8 cellular contexts compared by ENCODE assay signal in genomic region chr11:336666-337002, GRCh38. TPM values are rescaled to one million over a fixed set of nuclear protein-coding genes. Genes with fewer than 3 reads are reported as not detected.
DNase-seq lines count a peak whose midpoint lies in the region; ATAC-seq and TF ChIP-seq lines count a peak whose summit lies in the region.
"Had no signal": no experiment of that assay in that cellular context is flagged by ENCODE, and none has a peak within 500 bp of the region (broad histone marks: within the 10 kb centered on the region; RNA-seq: fewer than 3 reads in every experiment).

No MANE protein-coding gene starts in this region.

- peaks cover 13% of the 10 kb centered on the region for H3F3A ChIP-seq in Loucy (ENCODE audit: low read depth)

- H3K27me3 ChIP-seq in Loucy (ENCODE audit: insufficient read depth, low read length, poor library complexity, severe bottlenecking) (no peaks in the 10 kb centered on the region), esophagus muscularis mucosa (peaks cover 0 to 2% (median 0%) of the 10 kb centered on the region in 4 donors), skeletal muscle tissue (ENCODE audit: control insufficient read depth in 3 of 3, insufficient read depth in 3 of 3, low read length in 3 of 3) (peaks cover 0 to 5% (median 2%) of the 10 kb centered on the region in 3 donors)

- TF ChIP-seq POLR2A in esophagus muscularis mucosa (IDR thresholded peaks at IDR 0.05; ENCODE audit: low read depth), result no peak

- peak overlapping the region; percentile 60 to 76 (median 64) for H3K27ac ChIP-seq in esophagus muscularis mucosa (replicated peaks in 1 of 4)
- H3K27ac ChIP-seq in skeletal muscle tissue (ENCODE audit: low read depth, low read length), result peak overlapping the region; percentile 79

- H3K4me3 ChIP-seq in Loucy (ENCODE audit: low read length, poor library complexity, severe bottlenecking) (no peak overlapping the region), esophagus muscularis mucosa (no peak overlapping the region), skeletal muscle tissue (ENCODE audit: low read length in 3 of 3) (peak overlapping the region in 1 of 3 donors; percentile 14)

- 91% methylated on average over 3 of the region's 3 CpGs for WGBS in esophagus muscularis mucosa

- no peak overlapping the region for H2AFZ ChIP-seq in Loucy (ENCODE audit: low read length)

- TF ChIP-seq CTCF in Loucy (conservative IDR thresholded peaks at IDR 0.05; ENCODE audit: low read length) (no peak), esophagus muscularis mucosa (IDR thresholded peaks at IDR 0.05) (no peak)

- no peaks in the 10 kb centered on the region for H3K9me2 ChIP-seq in Loucy (replicated peaks; ENCODE audit: low read depth, low read length)

- DNase-seq in esophagus muscularis mucosa (ENCODE audit: extremely low spot score) (no peak), NCI-H446 (lab: John Stamatoyannopoulos, UW) (no peak)
- DNase-seq: DMS 273 treated with DMSO at 0.1 percent for 48 hours had no signal

- H3K9ac ChIP-seq in Loucy (ENCODE audit: low read depth, low read length, poor library complexity, severe bottlenecking) (peak overlapping the region; percentile 58), skeletal muscle tissue (ENCODE audit: low read depth in 1 of 3, low read length in 3 of 3) (peak overlapping the region in 1 of 3 donors; percentile 10)

- intact Hi-C loops in esophagus muscularis mucosa (cut with DNase I), result no loop called here

- ATAC-seq in HG03460 (IDR thresholded peaks at IDR 0.05; ENCODE audit: unreplicated experiment) (no peak), GM19452 (IDR thresholded peaks at IDR 0.05; ENCODE audit: unreplicated experiment) (no peak)
- ATAC-seq: HCT116 had no signal

- H3K36me3 ChIP-seq in Loucy (ENCODE audit: insufficient read depth, low read length) (no peaks in the 10 kb centered on the region), esophagus muscularis mucosa (no peaks in the 10 kb centered on the region), skeletal muscle tissue (ENCODE audit: control insufficient read depth in 3 of 3, insufficient read depth in 3 of 3, low read length in 3 of 3) (no peaks in the 10 kb centered on the region)

- peaks cover 74% of the 10 kb centered on the region for H3K4me1 ChIP-seq in Loucy (ENCODE audit: insufficient read depth, low read length, poor library complexity, severe bottlenecking)
- H3K4me1 ChIP-seq in esophagus muscularis mucosa, result peaks cover 15 to 31% (median 21%) of the 10 kb centered on the region in 4 donors
- H3K4me1 ChIP-seq in skeletal muscle tissue (ENCODE audit: control insufficient read depth in 3 of 3, insufficient read depth in 3 of 3, low read length in 3 of 3), result peaks cover 10 to 19% (median 17%) of the 10 kb centered on the region in 3 donors

- H3K9me3 ChIP-seq in Loucy (ENCODE audit: insufficient read depth, low read depth, low read length) (no peaks in the 10 kb centered on the region), esophagus muscularis mucosa (no peaks in the 10 kb centered on the region), skeletal muscle tissue (ENCODE audit: control insufficient read depth in 3 of 3, low read length in 3 of 3) (peaks cover 0 to 2% (median 0%) of the 10 kb centered on the region in 3 donors)

- H3K79me2 ChIP-seq in Loucy (ENCODE audit: insufficient read depth, low read length), result peaks cover 45% of the 10 kb centered on the region

- H3K4me2 ChIP-seq in Loucy (ENCODE audit: low read depth, low read length, poor library complexity, severe bottlenecking), result peak overlapping the region; percentile 58

- TF ChIP-seq EP300 in esophagus muscularis mucosa (IDR thresholded peaks at IDR 0.05), result no peak

- H4K20me1 ChIP-seq in Loucy (ENCODE audit: insufficient read depth, low read length, poor library complexity, severe bottlenecking), result no peaks in the 10 kb centered on the region

RNA-seq across cellular contexts. Expression of gene IFITM3, which starts 16.0 kb away (rescaled TPM):
- total RNA-seq in esophagus muscularis mucosa, result 100 to 1,000 TPM; 290 to 513 (median 410) TPM
- 15.7 TPM for total RNA-seq in skeletal muscle tissue

RNA-seq across cellular contexts. Expression of gene IFITM1, which starts 22.8 kb away (rescaled TPM):
- total RNA-seq in esophagus muscularis mucosa (100 to 1,000 TPM in 3 of 4 donors, 10 to 100 TPM in 1; 60.6 to 197 (median 171) TPM), skeletal muscle tissue (13.0 TPM)

RNA-seq across cellular contexts. Expression of gene IFITM2, which starts 29.0 kb away (rescaled TPM):
- total RNA-seq in esophagus muscularis mucosa, result 100 to 1,000 TPM in 3 of 4 donors, 10 to 100 TPM in 1; 92.2 to 235 (median 194) TPM
- 6.3 TPM for total RNA-seq in skeletal muscle tissue

RNA-seq across cellular contexts. Expression of gene B4GALNT4, which starts 32.7 kb away (rescaled TPM):
- 10 to 100 TPM in 1 of 4 donors, 1 to 10 TPM in 3; 2.5 to 12.0 (median 5.7) TPM for total RNA-seq in esophagus muscularis mucosa
- total RNA-seq in skeletal muscle tissue, result 5.2 TPM

RNA-seq across cellular contexts. Expression of gene IFITM5, which starts 37.3 kb away (rescaled TPM):
- total RNA-seq in esophagus muscularis mucosa (not detected), skeletal muscle tissue (not detected)

Comparison
In these comparisons a context has a peak if more than half of its experiments do, and no peak if none do; other contexts are left out.
1. RNA of gene IFITM3, which starts 16.0 kb away (total RNA-seq): 290 to 513 TPM in esophagus muscularis mucosa; 15.7 TPM in skeletal muscle tissue (single experiment); every median in the first group is over 10 times any median in the second.
2. RNA of gene IFITM2, which starts 29.0 kb away (total RNA-seq): 92.2 to 235 TPM in esophagus muscularis mucosa; 6.3 TPM in skeletal muscle tissue (single experiment); every median in the first group is over 10 times any median in the second.